ENCODE assay signal across 18 cellular contexts in the genomic region with DNA sequence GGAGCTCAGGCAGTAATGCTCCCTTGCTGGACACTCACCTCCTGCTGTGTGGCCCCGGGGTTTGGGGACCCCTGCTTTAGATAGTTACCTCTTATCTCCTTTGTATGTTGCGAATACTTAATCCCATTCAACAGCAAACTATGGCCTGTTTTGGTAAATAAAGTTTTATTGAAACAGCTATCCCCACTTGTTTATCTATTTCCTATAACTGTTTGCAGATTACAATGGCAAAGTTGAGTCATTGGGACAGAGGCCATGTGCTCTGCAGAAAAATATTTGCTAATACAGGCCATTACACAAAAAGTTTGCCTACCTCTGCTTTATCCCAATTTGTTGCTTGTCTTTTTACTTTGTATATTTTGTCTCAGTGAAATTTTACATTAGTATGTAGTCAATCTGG.
A peak's percentile ranks its signal among the peaks of the same experiment; 100 is the strongest.
DNase-seq lines count a peak whose midpoint lies in the region; ATAC-seq, FAIRE-seq and TF ChIP-seq lines count a peak whose summit lies in the region.
"Had no signal": no experiment of that assay in that cellular context is flagged by ENCODE, and none has a peak within 500 bp of the region (broad histone marks: within the 10 kb centered on the region; RNA-seq: fewer than 3 reads in every experiment).

No MANE protein-coding gene starts in this region.

- no peaks in the 10 kb centered on the region for H3K4me1 ChIP-seq in psoas muscle

- FAIRE-seq in bronchial epithelial cell (lab: Jason Lieb, UNC) = no peak
- FAIRE-seq: D721Med, G401.6, GM12892, H54 had no signal

- peaks cover 13% of the 10 kb centered on the region for H3K27me3 ChIP-seq in bronchial epithelial cell (ENCODE audit: control insufficient read depth, insufficient read depth, low read length)
- H3K27me3 ChIP-seq in psoas muscle (ENCODE audit: insufficient read depth in 3 of 3, low read length in 2 of 3) = peaks cover 0 to 3% (median 0%) of the 10 kb centered on the region in 3 donors

- peak; percentile 4 for DNase-seq in LNCaP clone FGC (ENCODE audit: low read depth)
- DNase-seq in bronchial epithelial cell (ENCODE audit: low read depth) = peak; percentile 3
- peak; percentile 6 for DNase-seq in iris pigment epithelial cell (ENCODE audit: low read depth)
- DNase-seq in RPMI8226 = no peak
- DNase-seq in GM19238 (ENCODE audit: insufficient read length, low spot score) = no peak
- no peak for DNase-seq in head of caudate nucleus
- no peak for DNase-seq in psoas muscle
- DNase-seq: CD8-positive, alpha-beta T cell; COR-L47; DMS153; DMS79 treated with DMSO at 0.1 percent for 48 hours; EL; IMR-90 had no signal

- 81 to 90% (median 87%) methylated on average over 2 of the region's 2 CpGs for WGBS in psoas muscle, 3 donors

- no peak overlapping the region for H3K27ac ChIP-seq in psoas muscle

- no peak overlapping the region for H3K4me3 ChIP-seq in LNCaP clone FGC (ENCODE audit: low read depth, low read length)
- no peak overlapping the region for H3K4me3 ChIP-seq in bronchial epithelial cell (ENCODE audit: low read depth, low read length)
- no peak overlapping the region for H3K4me3 ChIP-seq in psoas muscle

- H3K36me3 ChIP-seq in bronchial epithelial cell (ENCODE audit: control insufficient read depth, insufficient read depth, low read length) (no peaks in the 10 kb centered on the region), psoas muscle (ENCODE audit: insufficient read depth in 1 of 2, low read depth in 1 of 2) (no peaks in the 10 kb centered on the region)

- ATAC-seq in psoas muscle = no peak
- ATAC-seq: CD8-positive, alpha-beta T cell; HCT116 had no signal

- no peak for TF ChIP-seq CTCF in LNCaP clone FGC (IDR thresholded peaks at IDR 0.05; ENCODE audit: control insufficient read depth, extremely low read depth, insufficient read depth)
- TF ChIP-seq CTCF in bronchial epithelial cell (IDR thresholded peaks at IDR 0.05; ENCODE audit: insufficient read depth, low read length, severe bottlenecking) = no peak
- TF ChIP-seq CTCF in psoas muscle (IDR thresholded peaks at IDR 0.05) = no peak

- intact Hi-C loops in head of caudate nucleus (cut with DNase I) = no loop called here
- intact Hi-C loops in psoas muscle (cut with DNase I) = no loop called here

- peaks cover 4% of the 10 kb centered on the region for H3K9me3 ChIP-seq in psoas muscle

Comparison
In these comparisons a context has a peak if more than half of its experiments do, and no peak if none do; other contexts are left out.
1. DNase-seq: peak in LNCaP clone FGC (single experiment), bronchial epithelial cell (single experiment) and iris pigment epithelial cell (single experiment); none in RPMI8226 (single experiment), GM19238 (single experiment), head of caudate nucleus (0 of 42) and psoas muscle (0 of 2).